In genomic region chr2:201347154-201347553, GRCh38 we compare ENCODE assay signal across 16 cellular contexts. TPM values are rescaled to one million over a fixed set of nuclear protein-coding genes. Genes with fewer than 3 reads are reported as not detected.
DNase-seq lines count a peak whose midpoint lies in the region; ATAC-seq and TF ChIP-seq lines count a peak whose summit lies in the region.
"Had no signal": no experiment of that assay in that cellular context is flagged by ENCODE, and none has a peak within 500 bp of the region (broad histone marks: within the 10 kb centered on the region; RNA-seq: fewer than 3 reads in every experiment).

No MANE protein-coding gene starts in this region.

- no peak for TF ChIP-seq CTCF in adrenal gland (IDR thresholded peaks at IDR 0.05)

- H3K27me3 ChIP-seq in mesendoderm (ENCODE audit: insufficient read depth, low read length, poor library complexity) (no peaks in the 10 kb centered on the region), adrenal gland (no peaks in the 10 kb centered on the region)

- no peak overlapping the region for H3K9ac ChIP-seq in mesendoderm (ENCODE audit: low read length)

- DNase-seq in NCI-H82 (lab: John Stamatoyannopoulos, UW), result peak; percentile 53
- no peak for DNase-seq in NCI-H82 treated with DMSO at 0.1 percent for 48 hours (lab: John Stamatoyannopoulos, UW; ENCODE audit: unreplicated experiment)
- DNase-seq in T-helper 17 cell, result no peak
- peak; percentile 54 for DNase-seq in mesendoderm
- DNase-seq in stimulated activated naive B cell treated with anti-CD40 and anti-IgM and Interleukin-4, amounts not matched to agents 10 μg/mL and 1 μg/mL and 100 μg/mL, for 72 hours, result no peak
- no peak for DNase-seq in NCI-H2029 (lab: John Stamatoyannopoulos, UW)
- DNase-seq in stimulated activated naive CD4-positive, alpha-beta T cell treated with Interleukin-2 at 50 U/mL for 16 hours (lab: John Stamatoyannopoulos, UW), result no peak
- DNase-seq in adrenal gland, result no peak
- DNase-seq: CD8-positive, alpha-beta T cell; COR-L47; DMS153; DMS79 treated with DMSO at 0.1 percent for 48 hours; HCEC 1CT; HFFc6 had no signal

- H3K4ac ChIP-seq in mesendoderm (ENCODE audit: low read depth, low read length), result no peak overlapping the region

- no peaks in the 10 kb centered on the region for H3K79me2 ChIP-seq in mesendoderm (ENCODE audit: control insufficient read depth, insufficient read depth, low read length)

- intact Hi-C loops in adrenal gland (cut with DNase I), result no loop called here

- no peak overlapping the region for H2BK15ac ChIP-seq in mesendoderm (replicated peaks; ENCODE audit: low read depth)

- TF ChIP-seq POLR2A in adrenal gland (IDR thresholded peaks at IDR 0.05), result no peak

- no peak overlapping the region for H2BK120ac ChIP-seq in mesendoderm (ENCODE audit: low read depth, low read length)

- no peak overlapping the region for H3K27ac ChIP-seq in mesendoderm (ENCODE audit: low read depth, low read length)
- H3K27ac ChIP-seq in adrenal gland, result no peak overlapping the region
- H3K27ac ChIP-seq: 22Rv1 had no signal

- H3K9me3 Mint-ChIP-seq in stimulated activated naive B cell treated with anti-CD40 and anti-IgM and Interleukin-4, amounts not matched to agents 10 μg/mL and 1 μg/mL and 100 μg/mL, for 72 hours, result no peaks in the 10 kb centered on the region
- H3K9me3 Mint-ChIP-seq: CD8-positive, alpha-beta T cell; HFFc6 had no signal

- H3K4me1 Mint-ChIP-seq in T-helper 17 cell, result peaks cover 4% of the 10 kb centered on the region
- peaks cover 4 to 9% of the 10 kb centered on the region in 2 donors for H3K4me1 Mint-ChIP-seq in stimulated activated naive B cell treated with anti-CD40 and anti-IgM and Interleukin-4, amounts not matched to agents 10 μg/mL and 1 μg/mL and 100 μg/mL, for 72 hours

- peak overlapping the region; percentile 21 for H3K27ac Mint-ChIP-seq in T-helper 17 cell
- H3K27ac Mint-ChIP-seq in stimulated activated naive B cell treated with anti-CD40 and anti-IgM and Interleukin-4, amounts not matched to agents 10 μg/mL and 1 μg/mL and 100 μg/mL, for 72 hours, result peak overlapping the region; percentile 38
- H3K27ac Mint-ChIP-seq: CD14-positive monocyte; CD8-positive, alpha-beta T cell; HFFc6 had no signal

- H3K27me3 Mint-ChIP-seq in T-helper 17 cell, result no peaks in the 10 kb centered on the region
- H3K27me3 Mint-ChIP-seq in stimulated activated naive B cell treated with anti-CD40 and anti-IgM and Interleukin-4, amounts not matched to agents 10 μg/mL and 1 μg/mL and 100 μg/mL, for 72 hours, result no peaks in the 10 kb centered on the region

- no peak overlapping the region for H3K4me3 ChIP-seq in mesendoderm (ENCODE audit: low read length)
- no peak overlapping the region for H3K4me3 ChIP-seq in adrenal gland

- H3K36me3 ChIP-seq in mesendoderm (ENCODE audit: control insufficient read depth, insufficient read depth, low read length) (no peaks in the 10 kb centered on the region), adrenal gland (replicated peaks in 1 of 2) (no peaks in the 10 kb centered on the region)

- no peak overlapping the region for H3K4me2 ChIP-seq in mesendoderm (ENCODE audit: low read length)

- no peak overlapping the region for H2AK5ac ChIP-seq in mesendoderm (ENCODE audit: low read length)

- H3K4me1 ChIP-seq in mesendoderm (ENCODE audit: control insufficient read depth, low read depth, low read length) (no peaks in the 10 kb centered on the region), adrenal gland (replicated peaks in 1 of 2) (no peaks in the 10 kb centered on the region)

- no peak overlapping the region for H4K8ac ChIP-seq in mesendoderm (ENCODE audit: low read depth, low read length)

- WGBS in mesendoderm (ENCODE audit: extremely low coverage, insufficient coverage, low lambda C conversion rate), result no CpG with 5 or more reads among the region's 4 CpGs
- WGBS in adrenal gland, 4 donors, result 88 to 95% (median 92%) methylated on average over 4 of the region's 4 CpGs

- H3K36me3 Mint-ChIP-seq in T-helper 17 cell (ENCODE audit: low read depth), result peaks cover 17% of the 10 kb centered on the region
- H3K36me3 Mint-ChIP-seq in stimulated activated naive B cell treated with anti-CD40 and anti-IgM and Interleukin-4, amounts not matched to agents 10 μg/mL and 1 μg/mL and 100 μg/mL, for 72 hours, result peaks cover 61 to 64% of the 10 kb centered on the region in 2 donors

- no peak overlapping the region for H3K4me3 Mint-ChIP-seq in T-helper 17 cell
- H3K4me3 Mint-ChIP-seq in stimulated activated naive B cell treated with anti-CD40 and anti-IgM and Interleukin-4, amounts not matched to agents 10 μg/mL and 1 μg/mL and 100 μg/mL, for 72 hours, result no peak overlapping the region
- H3K4me3 Mint-ChIP-seq: CD14-positive monocyte; CD8-positive, alpha-beta T cell; HFFc6 had no signal

- H3K79me1 ChIP-seq in mesendoderm (ENCODE audit: low read length), result no peaks in the 10 kb centered on the region

- H3K18ac ChIP-seq in mesendoderm (ENCODE audit: low read length), result no peak overlapping the region

- no peak overlapping the region for H4K5ac ChIP-seq in mesendoderm (ENCODE audit: low read length)

- no peak overlapping the region for H2BK5ac ChIP-seq in mesendoderm (ENCODE audit: low read length)

- no peak for ATAC-seq in T-helper 17 cell
- no peak for ATAC-seq in stimulated activated naive B cell treated with anti-CD40 and anti-IgM and Interleukin-4, amounts not matched to agents 10 μg/mL and 1 μg/mL and 100 μg/mL, for 72 hours (replicated peaks)
- ATAC-seq: CD8-positive, alpha-beta T cell had no signal

- H3K9me3 ChIP-seq in T-helper 17 cell (ENCODE audit: control insufficient read depth, low read length, poor library complexity, severe bottlenecking) (no peaks in the 10 kb centered on the region), adrenal gland (replicated peaks in 1 of 3) (no peaks in the 10 kb centered on the region)

- H3K56ac ChIP-seq in mesendoderm (ENCODE audit: low read length), result no peak overlapping the region

- no peak overlapping the region for H3K23ac ChIP-seq in mesendoderm (ENCODE audit: low read length)

RNA-seq across cellular contexts. Expression of gene FLACC1, which starts 10.0 kb away (rescaled TPM):
- total RNA-seq in T-helper 17 cell (1 to 10 TPM; 4.5 to 4.7 TPM), adrenal gland (1 to 10 TPM in 5 of 8 donors, under 1 TPM in 2, not detected in 1; 0.52 to 4.0 (median 1.9) TPM)
- 0.28 TPM for polyA plus RNA-seq in mesendoderm (2013, experiment 1 of 2)
- 0.32 TPM for polyA plus RNA-seq in mesendoderm (2013, experiment 2 of 2)
- polyA plus RNA-seq in adrenal gland, result 1 to 10 TPM; 1.0 to 2.7 (median 1.2) TPM

Comparison
In these comparisons a context has a peak if more than half of its experiments do, and no peak if none do; other contexts are left out.
1. DNase-seq: peak in NCI-H82 (single experiment) and mesendoderm (single experiment); none in NCI-H82 treated with DMSO at 0.1 percent for 48 hours (single experiment), T-helper 17 cell (0 of 3), stimulated activated naive B cell treated with anti-CD40 and anti-IgM and Interleukin-4, amounts not matched to agents 10 μg/mL and 1 μg/mL and 100 μg/mL, for 72 hours (single experiment), NCI-H2029 (single experiment), stimulated activated naive CD4-positive, alpha-beta T cell treated with Interleukin-2 at 50 U/mL for 16 hours (single experiment) and adrenal gland (0 of 7).